In genomic region chr9:113406353-113406752, GRCh38 we compare ENCODE assay signal across 8 cellular contexts. TPM values are rescaled to one million over a fixed set of nuclear protein-coding genes. Genes with fewer than 3 reads are reported as not detected.
DNase-seq lines count a peak whose midpoint lies in the region; ATAC-seq and TF ChIP-seq lines count a peak whose summit lies in the region.
"Not testable (repeated sequence)": the region's sequence is repeated elsewhere in the genome, so short reads cannot be mapped to it uniquely, and the experiment has no call there.

No MANE protein-coding gene starts in this region.

- peaks cover 18% of the 10 kb centered on the region for H3K36me3 ChIP-seq in CD4-positive, alpha-beta memory T cell (ENCODE audit: insufficient read depth, low read length)
- not testable (repeated sequence) for H3K36me3 ChIP-seq in KMS-11 (ENCODE audit: insufficient read depth); smooth muscle cell (ENCODE audit: low read depth); vagina
- peaks cover 0 to 20% (median 5%) of the 10 kb centered on the region in 3 donors for H3K36me3 ChIP-seq in esophagus squamous epithelium
- peaks cover 24% of the 10 kb centered on the region for H3K36me3 ChIP-seq in lower lobe of right lung

- peaks cover 22 to 39% of the 10 kb centered on the region in 2 donors for H3K36me3 Mint-ChIP-seq in CD4-positive, alpha-beta memory T cell
- H3K36me3 Mint-ChIP-seq in activated CD4-positive, alpha-beta T cell treated with anti-CD3 and anti-CD28 coated beads for 36 hours (ENCODE audit: low read depth) = peaks cover 34% of the 10 kb centered on the region
- peaks cover 14% of the 10 kb centered on the region for H3K36me3 Mint-ChIP-seq in activated naive CD8-positive, alpha-beta T cell treated with anti-CD3 and anti-CD28 coated beads, Interleukin-2, amount 10 ng/mL, durations not matched to agents 7 days and 5 days

- peaks cover 29% of the 10 kb centered on the region for H3K4me1 ChIP-seq in CD4-positive, alpha-beta memory T cell (ENCODE audit: insufficient read depth, low read length)
- H3K4me1 ChIP-seq in KMS-11 (ENCODE audit: low read depth, poor library complexity, severe bottlenecking) (peaks cover 35% of the 10 kb centered on the region), esophagus squamous epithelium (peaks cover 7 to 46% (median 15%) of the 10 kb centered on the region in 3 donors), lower lobe of right lung (peaks cover 23% of the 10 kb centered on the region), vagina (peaks cover 23% of the 10 kb centered on the region)
- not testable (repeated sequence) for H3K4me1 ChIP-seq in smooth muscle cell (ENCODE audit: low read depth)

- POLR2A ChIA-PET in CD4-positive, alpha-beta memory T cell (lab: Charles Lee; ENCODE audit: partially characterized antibody) = interaction anchor here (1.1 kb wide), 1 partner anchor 30 kb away, joined by 3 read pairs; the partner anchor contains the start of gene HDHD3
- POLR2A ChIA-PET in activated CD4-positive, alpha-beta T cell treated with anti-CD3 and anti-CD28 coated beads for 36 hours (lab: Charles Lee) = interaction anchor here (0.7 kb wide), 1 partner anchor 44 kb away, joined by 3 read pairs; no protein-coding TSS in a partner anchor
- POLR2A ChIA-PET in activated naive CD8-positive, alpha-beta T cell treated with anti-CD3 and anti-CD28 coated beads, Interleukin-2, amount 10 ng/mL, durations not matched to agents 7 days and 5 days (lab: Charles Lee) = interaction anchor here (0.7 kb wide), 1 partner anchor 58 kb away, joined by 3 read pairs; no protein-coding TSS in a partner anchor

- peak overlapping the region; percentile 26; the same call in 1 of the 2 replicates for H3K4me2 ChIP-seq in KMS-11
- not testable (repeated sequence) for H3K4me2 ChIP-seq in smooth muscle cell

- TF ChIP-seq POLR2A in esophagus squamous epithelium (IDR thresholded peaks at IDR 0.05); vagina (IDR thresholded peaks at IDR 0.05): not testable (repeated sequence)

- H3K27ac Mint-ChIP-seq in CD4-positive, alpha-beta memory T cell = peak overlapping the region in 6 of 7 donors; percentile 74 to 99 (median 90)
- peak overlapping the region; percentile 70 for H3K27ac Mint-ChIP-seq in activated CD4-positive, alpha-beta T cell treated with anti-CD3 and anti-CD28 coated beads for 36 hours
- peak overlapping the region; percentile 61 for H3K27ac Mint-ChIP-seq in activated naive CD8-positive, alpha-beta T cell treated with anti-CD3 and anti-CD28 coated beads, Interleukin-2, amount 10 ng/mL, durations not matched to agents 7 days and 5 days

- not testable (repeated sequence) for H3K9ac ChIP-seq in KMS-11; smooth muscle cell (ENCODE audit: low read depth)

- not testable (repeated sequence) for DNase-seq in CD4-positive, alpha-beta memory T cell; activated CD4-positive, alpha-beta T cell treated with anti-CD3 and anti-CD28 coated beads for 36 hours; activated naive CD8-positive, alpha-beta T cell treated with anti-CD3 and anti-CD28 coated beads, Interleukin-2, amount 10 ng/mL, durations not matched to agents 7 days and 5 days; esophagus squamous epithelium (lab: John Stamatoyannopoulos, UW); lower lobe of right lung; smooth muscle cell (lab: John Stamatoyannopoulos, UW; ENCODE audit: unreplicated experiment); vagina (ENCODE audit: extremely low spot score in 2 of 2)

- not testable (repeated sequence) for H3K9me3 Mint-ChIP-seq in CD4-positive, alpha-beta memory T cell; activated CD4-positive, alpha-beta T cell treated with anti-CD3 and anti-CD28 coated beads for 36 hours (ENCODE audit: low read depth); activated naive CD8-positive, alpha-beta T cell treated with anti-CD3 and anti-CD28 coated beads, Interleukin-2, amount 10 ng/mL, durations not matched to agents 7 days and 5 days

- 84 to 87% methylated on average over 9 of the region's 9 CpGs for WGBS in esophagus squamous epithelium, 2 donors
- WGBS in smooth muscle cell (ENCODE audit: low lambda C conversion rate) = 92% methylated on average over 9 of the region's 9 CpGs

- H4K20me1 ChIP-seq in KMS-11 (ENCODE audit: insufficient read depth); smooth muscle cell (ENCODE audit: low read depth): not testable (repeated sequence)

- not testable (repeated sequence) for ATAC-seq in activated CD4-positive, alpha-beta T cell treated with anti-CD3 and anti-CD28 coated beads for 36 hours; activated naive CD8-positive, alpha-beta T cell treated with anti-CD3 and anti-CD28 coated beads, Interleukin-2, amount 10 ng/mL, durations not matched to agents 7 days and 5 days (ENCODE audit: low read depth); lower lobe of right lung

- not testable (repeated sequence) for H3K4me3 ChIP-seq in CD4-positive, alpha-beta memory T cell (ENCODE audit: low read length in 2 of 2); KMS-11 (IDR thresholded peaks at IDR 0.05; ENCODE audit: insufficient read depth, low read depth, low read length); esophagus squamous epithelium; lower lobe of right lung; smooth muscle cell; vagina

- CTCF ChIA-PET in CD4-positive, alpha-beta memory T cell (lab: Charles Lee; ENCODE audit: partially characterized antibody) = interaction anchor here (0.8 to 8.5 kb wide), 8 partner anchors 8 to 250 kb away, joined by 3 to 72 read pairs (median 4); partner anchors contain the start of genes CDC26 and PRPF4
- CTCF ChIA-PET in activated CD4-positive, alpha-beta T cell treated with anti-CD3 and anti-CD28 coated beads for 36 hours (lab: Charles Lee) = interaction anchor here (0.7 to 2.1 kb wide), 10 partner anchors 10 to 331 kb away, joined by 3 to 14 read pairs (median 4); partner anchors contain the start of genes CDC26 and PRPF4

- H3K27ac ChIP-seq in CD4-positive, alpha-beta memory T cell (ENCODE audit: low read depth, low read length) = not testable (repeated sequence)
- H3K27ac ChIP-seq in KMS-11 (peak overlapping the region; percentile 44), esophagus squamous epithelium (peak overlapping the region; percentile 27 to 64 (median 44)), lower lobe of right lung (peak overlapping the region; percentile 33), smooth muscle cell (ENCODE audit: low read depth) (peak overlapping the region; percentile 6), vagina (peak overlapping the region; percentile 32)

- H3K9me3 ChIP-seq in CD4-positive, alpha-beta memory T cell (ENCODE audit: control insufficient read depth in 1 of 2, low read length in 2 of 2); esophagus squamous epithelium; lower lobe of right lung; smooth muscle cell (replicated peaks; ENCODE audit: low read depth); vagina: not testable (repeated sequence)

- intact Hi-C loops in CD4-positive, alpha-beta memory T cell (cut with micrococcal nuclease); activated CD4-positive, alpha-beta T cell treated with anti-CD3 and anti-CD28 coated beads for 36 hours (cut with DNase I, micrococcal nuclease); lower lobe of right lung (cut with DNase I); vagina (cut with DNase I): not testable (repeated sequence)
- intact Hi-C loops in esophagus squamous epithelium (cut with DNase I) = loop anchor here (5.0 kb wide), 1 partner anchor 129 kb away; the partner anchor contains the start of genes CDC26 and PRPF4

- H3K4me1 Mint-ChIP-seq in CD4-positive, alpha-beta memory T cell = peaks cover 21 to 51% (median 35%) of the 10 kb centered on the region in 4 donors
- H3K4me1 Mint-ChIP-seq in activated CD4-positive, alpha-beta T cell treated with anti-CD3 and anti-CD28 coated beads for 36 hours = peaks cover 35% of the 10 kb centered on the region
- H3K4me1 Mint-ChIP-seq in activated naive CD8-positive, alpha-beta T cell treated with anti-CD3 and anti-CD28 coated beads, Interleukin-2, amount 10 ng/mL, durations not matched to agents 7 days and 5 days = peaks cover 22% of the 10 kb centered on the region

- TF ChIP-seq CTCF in KMS-11 (conservative IDR thresholded peaks at IDR 0.05; ENCODE audit: low read depth, low read length); esophagus squamous epithelium (IDR thresholded peaks at IDR 0.05); lower lobe of right lung (IDR thresholded peaks at IDR 0.05); smooth muscle cell (IDR thresholded peaks at IDR 0.05; ENCODE audit: borderline replicate concordance, insufficient read depth, poor library complexity, severe bottlenecking); vagina (IDR thresholded peaks at IDR 0.05): not testable (repeated sequence)

- H3F3A ChIP-seq in smooth muscle cell (ENCODE audit: low read depth) = not testable (repeated sequence)

- not testable (repeated sequence) for H2AFZ ChIP-seq in KMS-11 (ENCODE audit: low read depth); smooth muscle cell (ENCODE audit: low read depth)

- H3K4me3 Mint-ChIP-seq in CD4-positive, alpha-beta memory T cell; activated CD4-positive, alpha-beta T cell treated with anti-CD3 and anti-CD28 coated beads for 36 hours; activated naive CD8-positive, alpha-beta T cell treated with anti-CD3 and anti-CD28 coated beads, Interleukin-2, amount 10 ng/mL, durations not matched to agents 7 days and 5 days: not testable (repeated sequence)

- peaks cover 20% of the 10 kb centered on the region for H3K79me2 ChIP-seq in KMS-11 (ENCODE audit: insufficient read depth, low read depth)
- peaks cover 17% of the 10 kb centered on the region for H3K79me2 ChIP-seq in smooth muscle cell (ENCODE audit: low read depth)

- not testable (repeated sequence) for H3K27me3 Mint-ChIP-seq in CD4-positive, alpha-beta memory T cell; activated CD4-positive, alpha-beta T cell treated with anti-CD3 and anti-CD28 coated beads for 36 hours; activated naive CD8-positive, alpha-beta T cell treated with anti-CD3 and anti-CD28 coated beads, Interleukin-2, amount 10 ng/mL, durations not matched to agents 7 days and 5 days

- H3K27me3 ChIP-seq in CD4-positive, alpha-beta memory T cell (ENCODE audit: insufficient read depth, low read length); KMS-11 (ENCODE audit: insufficient read depth, low read depth); esophagus squamous epithelium; lower lobe of right lung (ENCODE audit: low read depth); smooth muscle cell (ENCODE audit: low read depth); vagina: not testable (repeated sequence)

RNA-seq across cellular contexts. Expression of gene POLE3, which starts 4.1 kb away (rescaled TPM):
- 10 to 100 TPM; 46.9 TPM for total RNA-seq in CD4-positive, alpha-beta memory T cell
- polyA plus RNA-seq in CD4-positive, alpha-beta memory T cell = 100 to 1,000 TPM; 103 to 179 TPM
- 10 to 100 TPM; 53.3 to 57.4 TPM for total RNA-seq in activated CD4-positive, alpha-beta T cell treated with anti-CD3 and anti-CD28 coated beads for 36 hours
- 10 to 100 TPM; 51.7 to 52.2 TPM for total RNA-seq in activated naive CD8-positive, alpha-beta T cell treated with anti-CD3 and anti-CD28 coated beads, Interleukin-2, amount 10 ng/mL, durations not matched to agents 7 days and 5 days
- total RNA-seq in esophagus squamous epithelium (10 to 100 TPM; 16.6 to 61.4 (median 51.9) TPM), lower lobe of right lung (29.7 TPM), smooth muscle cell (33.7 and 40.8 TPM in 2 replicates), vagina (17.4 TPM)
- 35.3 and 39.0 TPM in 2 replicates for polyA plus RNA-seq in smooth muscle cell

RNA-seq across cellular contexts. Expression of gene C9orf43, which starts 4.2 kb away (rescaled TPM):
- under 1 TPM; 0.86 to 0.87 TPM for total RNA-seq in CD4-positive, alpha-beta memory T cell
- under 1 TPM; 0.41 to 0.45 TPM for polyA plus RNA-seq in CD4-positive, alpha-beta memory T cell
- total RNA-seq in activated CD4-positive, alpha-beta T cell treated with anti-CD3 and anti-CD28 coated beads for 36 hours = 1 to 10 TPM in 1 of 2 experiments, under 1 TPM in 1; 0.91 to 1.1 TPM
- total RNA-seq in activated naive CD8-positive, alpha-beta T cell treated with anti-CD3 and anti-CD28 coated beads, Interleukin-2, amount 10 ng/mL, durations not matched to agents 7 days and 5 days = under 1 TPM; 0.36 to 0.54 TPM
- under 1 TPM; 0.32 to 0.79 (median 0.38) TPM for total RNA-seq in esophagus squamous epithelium
- 0.35 TPM for total RNA-seq in lower lobe of right lung
- total RNA-seq in smooth muscle cell = 2.0 TPM in 1 of 2 replicates, not detected in the other
- not detected in 2 replicates for polyA plus RNA-seq in smooth muscle cell
- total RNA-seq in vagina = not detected

RNA-seq across cellular contexts. Expression of gene ALAD, which starts 5.3 kb away (rescaled TPM):
- total RNA-seq in CD4-positive, alpha-beta memory T cell = 10 to 100 TPM; 39.9 TPM
- polyA plus RNA-seq in CD4-positive, alpha-beta memory T cell = 10 to 100 TPM; 16.4 to 23.8 TPM
- total RNA-seq in activated CD4-positive, alpha-beta T cell treated with anti-CD3 and anti-CD28 coated beads for 36 hours = 10 to 100 TPM; 20.2 to 30.1 TPM
- 10 to 100 TPM; 33.9 to 40.4 TPM for total RNA-seq in activated naive CD8-positive, alpha-beta T cell treated with anti-CD3 and anti-CD28 coated beads, Interleukin-2, amount 10 ng/mL, durations not matched to agents 7 days and 5 days
- 10 to 100 TPM; 19.1 to 52.0 (median 33.5) TPM for total RNA-seq in esophagus squamous epithelium
- total RNA-seq in lower lobe of right lung = 32.7 TPM
- total RNA-seq in smooth muscle cell = 6.2 and 7.1 TPM in 2 replicates
- polyA plus RNA-seq in smooth muscle cell = 15.4 and 22.4 TPM in 2 replicates
- total RNA-seq in vagina = 29.5 TPM

RNA-seq across cellular contexts. Expression of gene HDHD3, which starts 29.6 kb away (rescaled TPM):
- 10 to 100 TPM; 29.9 to 32.8 TPM for total RNA-seq in CD4-positive, alpha-beta memory T cell
- 10 to 100 TPM; 40.8 to 52.3 TPM for polyA plus RNA-seq in CD4-positive, alpha-beta memory T cell
- total RNA-seq in activated CD4-positive, alpha-beta T cell treated with anti-CD3 and anti-CD28 coated beads for 36 hours = 10 to 100 TPM; 12.7 to 16.5 TPM
- 10 to 100 TPM; 20.0 to 21.3 TPM for total RNA-seq in activated naive CD8-positive, alpha-beta T cell treated with anti-CD3 and anti-CD28 coated beads, Interleukin-2, amount 10 ng/mL, durations not matched to agents 7 days and 5 days
- 10 to 100 TPM; 35.9 to 84.2 (median 46.4) TPM for total RNA-seq in esophagus squamous epithelium
- 9.3 TPM for total RNA-seq in lower lobe of right lung
- 2.9 and 6.7 TPM in 2 replicates for total RNA-seq in smooth muscle cell
- 12.5 and 18.9 TPM in 2 replicates for polyA plus RNA-seq in smooth muscle cell
- total RNA-seq in vagina = 31.7 TPM

RNA-seq across cellular contexts. Expression of gene BSPRY, which starts 57.0 kb away (rescaled TPM):
- not detected for total RNA-seq in CD4-positive, alpha-beta memory T cell
- polyA plus RNA-seq in CD4-positive, alpha-beta memory T cell = under 1 TPM; 0.24 to 0.93 TPM
- 1 to 10 TPM; 5.7 to 6.6 TPM for total RNA-seq in activated CD4-positive, alpha-beta T cell treated with anti-CD3 and anti-CD28 coated beads for 36 hours
- total RNA-seq in activated naive CD8-positive, alpha-beta T cell treated with anti-CD3 and anti-CD28 coated beads, Interleukin-2, amount 10 ng/mL, durations not matched to agents 7 days and 5 days = 10 to 100 TPM in 1 of 2 experiments, 1 to 10 TPM in 1; 9.6 to 10.6 TPM
- total RNA-seq in esophagus squamous epithelium (10 to 100 TPM; 18.1 to 50.1 (median 37.6) TPM), lower lobe of right lung (8.4 TPM), smooth muscle cell (0.36 and 0.67 TPM in 2 replicates), vagina (3.9 TPM)
- polyA plus RNA-seq in smooth muscle cell = 0.27 and 2.3 TPM in 2 replicates
